Comparison of ENCODE assay signal across 11 cellular contexts in genomic region chr1:10530281-10530740, GRCh38. TPM values are rescaled to one million over a fixed set of nuclear protein-coding genes. Genes with fewer than 3 reads are reported as not detected.
DNase-seq lines count a peak whose midpoint lies in the region; ATAC-seq, FAIRE-seq and TF ChIP-seq lines count a peak whose summit lies in the region.
"Had no signal": no experiment of that assay in that cellular context is flagged by ENCODE, and none has a peak within 500 bp of the region (broad histone marks: within the 10 kb centered on the region; RNA-seq: fewer than 3 reads in every experiment).

No MANE protein-coding gene starts in this region.

- H3K27me3 Mint-ChIP-seq in activated T-cell treated with anti-CD3 and anti-CD28 coated beads, Interleukin-2, amount 50 U/mL, for 24 hours, result no peaks in the 10 kb centered on the region

- H3K36me3 Mint-ChIP-seq in activated T-cell treated with anti-CD3 and anti-CD28 coated beads, Interleukin-2, amount 50 U/mL, for 24 hours (ENCODE audit: low read depth), result peaks cover 12% of the 10 kb centered on the region

- no peak for TF ChIP-seq EP300 in A549 (IDR thresholded peaks at IDR 0.05)

- no peak for FAIRE-seq in A549 (lab: Jason Lieb, UNC)

- H3K4me2 ChIP-seq in A549, result no peak overlapping the region
- H3K4me2 ChIP-seq: KMS-11 had no signal

- H3K27me3 ChIP-seq in HUES48 (ENCODE audit: control insufficient read depth, insufficient read depth, low read length) (no peaks in the 10 kb centered on the region), lung (ENCODE audit: control insufficient read depth, insufficient read depth) (no peaks in the 10 kb centered on the region)

- TF ChIP-seq POLR2A in A549 (IDR thresholded peaks at IDR 0.05; ENCODE audit: low read length), result no peak
- TF ChIP-seq POLR2A in lower leg skin (IDR thresholded peaks at IDR 0.05), result no peak

- intact Hi-C loops in lower leg skin (cut with DNase I; ENCODE audit: low total_unique reads), result no loop called here

- peaks cover 35% of the 10 kb centered on the region for H3K4me1 Mint-ChIP-seq in activated T-cell treated with anti-CD3 and anti-CD28 coated beads, Interleukin-2, amount 50 U/mL, for 24 hours (ENCODE audit: low read depth)

- no peaks in the 10 kb centered on the region for H3K9me3 Mint-ChIP-seq in activated T-cell treated with anti-CD3 and anti-CD28 coated beads, Interleukin-2, amount 50 U/mL, for 24 hours
- H3K9me3 Mint-ChIP-seq: activated naive CD4-positive, alpha-beta T cell treated with anti-CD3 and anti-CD28 coated beads for 36 hours had no signal

- no peak overlapping the region for H3K27ac Mint-ChIP-seq in activated T-cell treated with anti-CD3 and anti-CD28 coated beads, Interleukin-2, amount 50 U/mL, for 24 hours
- H3K27ac Mint-ChIP-seq: activated naive CD4-positive, alpha-beta T cell treated with anti-CD3 and anti-CD28 coated beads for 36 hours had no signal

- POLR2A ChIA-PET in A549 (lab: Yijun Ruan, JAX), result no interaction called here

- peak; percentile 44 to 53 for TF ChIP-seq RAD21 in A549 (conservative IDR thresholded peaks at IDR 0.05 in 1 of 2, IDR thresholded peaks at IDR 0.05 in 1 of 2)

- no peak for DNase-seq in A549 (ENCODE audit: low read depth in 1 of 2, low spot score in 1 of 2)
- DNase-seq in dermis blood vessel endothelial cell, result peak; percentile 72
- DNase-seq in lung (ENCODE audit: low spot score), result peak; percentile 76
- no peak for DNase-seq in lower leg skin (ENCODE audit: low spot score in 2 of 2)
- no peak for DNase-seq in NCI-H2196 (lab: John Stamatoyannopoulos, UW; ENCODE audit: unreplicated experiment)
- DNase-seq in activated T-cell treated with anti-CD3 and anti-CD28 coated beads, Interleukin-2, amount 50 U/mL, for 24 hours, result no peak
- DNase-seq: activated naive CD4-positive, alpha-beta T cell treated with anti-CD3 and anti-CD28 coated beads for 36 hours had no signal

- WGBS in A549 (ENCODE audit: missing lambda C conversion rate), result 79% methylated on average over 20 of the region's 20 CpGs
- 18 to 21% methylated on average over 20 of the region's 20 CpGs for WGBS in lung, 2 donors
- 71% methylated on average over 20 of the region's 20 CpGs for WGBS in lower leg skin, 2 donors

- H3K9me3 ChIP-seq in A549, result no peaks in the 10 kb centered on the region
- no peaks in the 10 kb centered on the region for H3K9me3 ChIP-seq in HUES48 (ENCODE audit: control insufficient read depth, insufficient read depth, low read length)
- peaks cover 0 to 1% of the 10 kb centered on the region in 2 donors for H3K9me3 ChIP-seq in lung (ENCODE audit: control insufficient read depth in 2 of 2, insufficient read depth in 1 of 2, low read length in 1 of 2)

- H3K36me3 ChIP-seq in HUES48 (ENCODE audit: control insufficient read depth, insufficient read depth, low read length) (no peaks in the 10 kb centered on the region), lung (ENCODE audit: control insufficient read depth in 2 of 2, insufficient read depth in 2 of 2, low read length in 2 of 2) (no peaks in the 10 kb centered on the region)

- CTCF ChIA-PET in A549 (lab: Yijun Ruan, JAX), result interaction anchor here (0.8 kb wide), 1 partner anchor 8 kb away, joined by 4 read pairs; no protein-coding TSS in a partner anchor

- H3K4me1 ChIP-seq in A549 (peaks cover 33% of the 10 kb centered on the region), HUES48 (ENCODE audit: control insufficient read depth, insufficient read depth, low read length) (peaks cover 52% of the 10 kb centered on the region), lung (ENCODE audit: control insufficient read depth in 2 of 2, insufficient read depth in 2 of 2, low read length in 2 of 2) (peaks cover 5 to 11% of the 10 kb centered on the region in 2 donors)

- H3K9ac ChIP-seq in HUES48 (ENCODE audit: low read depth, low read length), result 0 out of 2 replicates have a peak overlapping the region, but pooled peaks have one; percentile 38
- H3K9ac ChIP-seq: KMS-11 had no signal

- H3K27ac ChIP-seq in A549 (peak overlapping the region in 1 of 2 experiments; percentile 35; a peak in 1 of 6 replicates), HUES48 (ENCODE audit: low read depth, low read length) (peak overlapping the region; percentile 70), lung (ENCODE audit: low read depth in 1 of 2, low read length in 1 of 2) (peak overlapping the region in 1 of 2 donors; percentile 63)
- H3K27ac ChIP-seq: KMS-11, skin epidermis had no signal

- no peak overlapping the region for H3K4me3 Mint-ChIP-seq in activated T-cell treated with anti-CD3 and anti-CD28 coated beads, Interleukin-2, amount 50 U/mL, for 24 hours
- H3K4me3 Mint-ChIP-seq: activated naive CD4-positive, alpha-beta T cell treated with anti-CD3 and anti-CD28 coated beads for 36 hours had no signal

- TF ChIP-seq CTCF in A549 (IDR thresholded peaks at IDR 0.05) (peak; percentile 29; the same call in 2 of the 3 replicates), lung (IDR thresholded peaks at IDR 0.05; ENCODE audit: control extremely low read depth, extremely low read depth) (peak; percentile 61), lower leg skin (IDR thresholded peaks at IDR 0.05) (no peak)

- H3K4me3 ChIP-seq in A549 (no peak overlapping the region), HUES48 (ENCODE audit: low read depth, low read length) (peak overlapping the region; percentile 42), lung (no peak overlapping the region), lower leg skin (ENCODE audit: low read depth, poor library complexity, severe bottlenecking) (no peak overlapping the region)
- H3K4me3 ChIP-seq: skin epidermis had no signal

- ATAC-seq in A549 (peak in 1 of 2 experiments; percentile 69; a peak in 3 of 6 replicates), lung (ENCODE audit: insufficient read depth, low FRiP score) (peak; percentile 73), HG02885 (IDR thresholded peaks at IDR 0.05; ENCODE audit: poor library complexity, unreplicated experiment) (no peak)

TF ChIP-seq in A549, 52 proteins besides CTCF, POLR2A, EP300 and RAD21:
- TF ChIP-seq RFX5 (IDR thresholded peaks at IDR 0.05) (no peak), SMC3 (IDR thresholded peaks at IDR 0.05) (peak; percentile 23; the same call in 1 of the 3 replicates)

RNA-seq across cellular contexts. Expression of gene PEX14, which starts 55.6 kb away (rescaled TPM):
- polyA plus RNA-seq in A549 (2011; rRNA removed) (4.2 and 7.7 TPM in 2 replicates), A549 (2017; fragmentation: RNase III; extraction: RNeasy Plus Mini Kit Qiagen cat#74134 plus additional on column Dnase treatment) (12.5 to 15.0 TPM (median 13.5 TPM) in 3 replicates), lung (10 to 100 TPM; 18.1 to 29.2 TPM)
- 16.5 and 17.6 TPM in 2 replicates for polyA plus RNA-seq in A549 (2012; cell fraction: cytosol; rRNA removed)
- polyA plus RNA-seq in A549 (2012; cell fraction: nucleus; rRNA removed), result 22.5 and 28.6 TPM in 2 replicates
- 5.5 and 5.6 TPM in 2 replicates for polyA minus RNA-seq in A549 (2011; rRNA and poly(A)+ RNA removed)
- total RNA-seq in dermis blood vessel endothelial cell (9.9 and 21.7 TPM in 2 replicates), lung (10 to 100 TPM; 18.2 to 23.4 TPM), lower leg skin (10 to 100 TPM; 14.1 to 22.8 (median 18.9) TPM)

RNA-seq across cellular contexts. Expression of gene DFFA, which starts 58.0 kb away (rescaled TPM):
- polyA plus RNA-seq in A549 (2011; rRNA removed) (28.5 and 30.0 TPM in 2 replicates), A549 (2017; fragmentation: RNase III; extraction: RNeasy Plus Mini Kit Qiagen cat#74134 plus additional on column Dnase treatment) (28.2 to 31.7 TPM (median 30.1 TPM) in 3 replicates), lung (10 to 100 TPM; 13.8 to 21.9 TPM)
- polyA plus RNA-seq in A549 (2012; cell fraction: cytosol; rRNA removed), result 21.8 and 21.9 TPM in 2 replicates
- polyA plus RNA-seq in A549 (2012; cell fraction: nucleus; rRNA removed), result 11.4 and 13.4 TPM in 2 replicates
- polyA minus RNA-seq in A549 (2011; rRNA and poly(A)+ RNA removed), result 24.1 and 29.3 TPM in 2 replicates
- total RNA-seq in dermis blood vessel endothelial cell (56.2 and 74.5 TPM in 2 replicates), lung (10 to 100 TPM; 32.2 to 37.4 TPM), lower leg skin (10 to 100 TPM; 14.1 to 20.9 (median 18.0) TPM)

Comparison
In these comparisons a context has a peak if more than half of its experiments do, and no peak if none do; other contexts are left out.
1. DNase-seq: peak in dermis blood vessel endothelial cell (single experiment) and lung (single experiment); none in A549 (0 of 2), lower leg skin (0 of 2), NCI-H2196 (single experiment) and activated T-cell treated with anti-CD3 and anti-CD28 coated beads, Interleukin-2, amount 50 U/mL, for 24 hours (single experiment).
2. CTCF ChIP-seq: peak in A549 (single experiment) and lung (single experiment); none in lower leg skin (0 of 3).